In genomic region chr3:146139586-146140110, GRCh38 we compare ENCODE assay signal across 18 cellular contexts.
"Had no signal": no experiment of that assay in that cellular context is flagged by ENCODE, and none has a peak within 500 bp of the region (broad histone marks: within the 10 kb centered on the region; RNA-seq: fewer than 3 reads in every experiment).

No MANE protein-coding gene starts in this region.

- H3K9ac ChIP-seq: SK-N-SH had no signal

- H3K4me3 ChIP-seq: heart left ventricle, left lung, ovary, skin epidermis, upper lobe of left lung had no signal

- H3K9me3 ChIP-seq: heart left ventricle, left lung, ovary, SK-N-SH, upper lobe of left lung had no signal

- H3K27me3 Mint-ChIP-seq: activated CD4-positive, alpha-beta T cell treated with anti-CD3 and anti-CD28 coated beads, Interleukin-2, amount 10 ng/mL, durations not matched to agents 7 days and 5 days; brain had no signal

- H3K4me1 Mint-ChIP-seq: activated CD4-positive, alpha-beta T cell treated with anti-CD3 and anti-CD28 coated beads, Interleukin-2, amount 10 ng/mL, durations not matched to agents 7 days and 5 days had no signal

- H3K36me3 ChIP-seq: heart left ventricle, left lung, ovary, upper lobe of left lung had no signal

- H3K27me3 ChIP-seq: heart left ventricle, left lung, ovary, upper lobe of left lung had no signal

- H3K27ac ChIP-seq: left lung, skin epidermis, upper lobe of left lung had no signal

- DNase-seq: activated CD4-positive, alpha-beta T cell treated with anti-CD3 and anti-CD28 coated beads, Interleukin-2, amount 10 ng/mL, durations not matched to agents 7 days and 5 days; activated CD8-positive, alpha-beta memory T cell treated with anti-CD3 and anti-CD28 coated beads for 24 hours; activated naive CD4-positive, alpha-beta T cell treated with anti-CD3 and anti-CD28 coated beads, Interleukin-2, amount 50 U/mL, for 16 hours; cerebellar nuclear complex; dermis blood vessel endothelial cell; endodermal cell; foreskin melanocyte; heart left ventricle; left lung; ovary; retina; SK-N-SH; T-helper 1 cell; upper lobe of left lung had no signal

- H3K9me3 Mint-ChIP-seq: activated CD4-positive, alpha-beta T cell treated with anti-CD3 and anti-CD28 coated beads, Interleukin-2, amount 10 ng/mL, durations not matched to agents 7 days and 5 days; brain; endodermal cell had no signal

- H3K27ac Mint-ChIP-seq: activated CD4-positive, alpha-beta T cell treated with anti-CD3 and anti-CD28 coated beads, Interleukin-2, amount 10 ng/mL, durations not matched to agents 7 days and 5 days; brain; endodermal cell had no signal

- ATAC-seq: esophagus mucosa, left lung had no signal

- H3K4me3 Mint-ChIP-seq: activated CD4-positive, alpha-beta T cell treated with anti-CD3 and anti-CD28 coated beads, Interleukin-2, amount 10 ng/mL, durations not matched to agents 7 days and 5 days; endodermal cell had no signal

- FAIRE-seq: keratinocyte had no signal

- H3K4me2 ChIP-seq: SK-N-SH had no signal
